1 cellular context compared by ENCODE assay signal in genomic region chr10:95756061-95756751, GRCh38.
A peak's percentile ranks its signal among the peaks of the same experiment; 100 is the strongest.
TF ChIP-seq lines count a peak whose summit lies in the region.

A gene with protein sequence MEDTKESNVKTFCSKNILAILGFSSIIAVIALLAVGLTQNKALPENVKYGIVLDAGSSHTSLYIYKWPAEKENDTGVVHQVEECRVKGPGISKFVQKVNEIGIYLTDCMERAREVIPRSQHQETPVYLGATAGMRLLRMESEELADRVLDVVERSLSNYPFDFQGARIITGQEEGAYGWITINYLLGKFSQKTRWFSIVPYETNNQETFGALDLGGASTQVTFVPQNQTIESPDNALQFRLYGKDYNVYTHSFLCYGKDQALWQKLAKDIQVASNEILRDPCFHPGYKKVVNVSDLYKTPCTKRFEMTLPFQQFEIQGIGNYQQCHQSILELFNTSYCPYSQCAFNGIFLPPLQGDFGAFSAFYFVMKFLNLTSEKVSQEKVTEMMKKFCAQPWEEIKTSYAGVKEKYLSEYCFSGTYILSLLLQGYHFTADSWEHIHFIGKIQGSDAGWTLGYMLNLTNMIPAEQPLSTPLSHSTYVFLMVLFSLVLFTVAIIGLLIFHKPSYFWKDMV (plus strand): TSS chr10:95756163. CDS start chr10:95756240, 77 bp downstream.

TF ChIP-seq in GM12878, 131 proteins besides CTCF, POLR2A, EP300 and RAD21 (continued from another document and continues in another):
- TF ChIP-seq REST (IDR thresholded peaks at IDR 0.05; ENCODE audit: low read depth, low read length) (no peak), POU2F2 (IDR thresholded peaks at IDR 0.05; ENCODE audit: borderline replicate concordance, low read depth, low read length) (peak; percentile 95), STAT3 (IDR thresholded peaks at IDR 0.05; ENCODE audit: low read depth, low read length) (no peak), ZNF217 (IDR thresholded peaks at IDR 0.05) (no peak), ZZZ3 (IDR thresholded peaks at IDR 0.05; ENCODE audit: control insufficient read depth, insufficient read length, low read depth) (no peak), NR2C2 (IDR thresholded peaks at IDR 0.05; ENCODE audit: borderline replicate concordance, control insufficient read depth, insufficient read length, low read depth) (no peak), LARP7 (IDR thresholded peaks at IDR 0.05) (no peak), CHD4 (IDR thresholded peaks at IDR 0.05) (no peak), FOXK2 (IDR thresholded peaks at IDR 0.05) (no peak), PML (IDR thresholded peaks at IDR 0.05; ENCODE audit: low read length) (peak; percentile 75), CHD2 (IDR thresholded peaks at IDR 0.05; ENCODE audit: borderline replicate concordance, low read depth, low read length) (no peak), FOS (IDR thresholded peaks at IDR 0.05; ENCODE audit: borderline replicate concordance, extremely low read depth, insufficient read length) (no peak), CEBPZ (IDR thresholded peaks at IDR 0.05; ENCODE audit: low read depth, low read length) (no peak), BMI1 (IDR thresholded peaks at IDR 0.05; ENCODE audit: borderline replicate concordance) (no peak), MTA3 (IDR thresholded peaks at IDR 0.05; ENCODE audit: borderline replicate concordance, low read length) (no peak), PAX5 (IDR thresholded peaks at IDR 0.05; ENCODE audit: borderline replicate concordance, low read depth, low read length) (no peak), MYB (IDR thresholded peaks at IDR 0.05; ENCODE audit: borderline replicate concordance, low read depth, low read length) (no peak), STAT1 (conservative IDR thresholded peaks at IDR 0.05) (no peak), RCOR1 (conservative IDR thresholded peaks at IDR 0.05; ENCODE audit: low read depth, low read length) (no peak), MXI1 (IDR thresholded peaks at IDR 0.05; ENCODE audit: low read depth, low read length) (no peak), TCF7 (IDR thresholded peaks at IDR 0.05; ENCODE audit: borderline replicate concordance) (no peak), DPF2 (IDR thresholded peaks at IDR 0.05) (no peak), E4F1 (IDR thresholded peaks at IDR 0.05; ENCODE audit: borderline replicate concordance, partially characterized antibody) (no peak), HDAC6 (IDR thresholded peaks at IDR 0.05; ENCODE audit: unreplicated experiment) (no peak), MEF2A (IDR thresholded peaks at IDR 0.05; ENCODE audit: insufficient read depth, low read depth, low read length) (no peak), TCF3 (IDR thresholded peaks at IDR 0.05; ENCODE audit: borderline replicate concordance, insufficient read depth, low read depth, low read length) (peak; percentile 22; the same call in 1 of the 2 replicates), JUNB (IDR thresholded peaks at IDR 0.05) (no peak), RUNX3 (IDR thresholded peaks at IDR 0.05; ENCODE audit: low read length) (peak; percentile 31), CHD1 (IDR thresholded peaks at IDR 0.05; ENCODE audit: low read depth, low read length) (peak; percentile 76; the same call in 1 of the 2 replicates), SMAD1 (IDR thresholded peaks at IDR 0.05; ENCODE audit: low read depth, partially characterized antibody) (no peak), CEBPB (IDR thresholded peaks at IDR 0.05; ENCODE audit: borderline replicate concordance in 1 of 2, low read depth in 2 of 2, low read length in 2 of 2) (no peak), NFXL1 (IDR thresholded peaks at IDR 0.05; ENCODE audit: borderline replicate concordance) (no peak), SPI1 (IDR thresholded peaks at IDR 0.05; ENCODE audit: borderline replicate concordance, insufficient read depth, low read depth, low read length) (no peak), BCL3 (IDR thresholded peaks at IDR 0.05; ENCODE audit: borderline replicate concordance, insufficient read depth, low read depth, low read length, poor library complexity, severe bottlenecking) (no peak), SIN3A (IDR thresholded peaks at IDR 0.05; ENCODE audit: low read depth, low read length) (0 out of 2 replicates have a peak, but pooled peaks have one; percentile 59), SMARCA5 (IDR thresholded peaks at IDR 0.05) (no peak), BACH1 (IDR thresholded peaks at IDR 0.05; ENCODE audit: borderline replicate concordance) (peak; percentile 23; the same call in 1 of the 2 replicates), SREBF1 (IDR thresholded peaks at IDR 0.05; ENCODE audit: low read length) (no peak), YBX1 (IDR thresholded peaks at IDR 0.05) (no peak), GABPA (IDR thresholded peaks at IDR 0.05; ENCODE audit: low read depth) (0 out of 2 replicates have a peak, but pooled peaks have one; percentile 5)
- TF ChIP-seq, protein P1, sequence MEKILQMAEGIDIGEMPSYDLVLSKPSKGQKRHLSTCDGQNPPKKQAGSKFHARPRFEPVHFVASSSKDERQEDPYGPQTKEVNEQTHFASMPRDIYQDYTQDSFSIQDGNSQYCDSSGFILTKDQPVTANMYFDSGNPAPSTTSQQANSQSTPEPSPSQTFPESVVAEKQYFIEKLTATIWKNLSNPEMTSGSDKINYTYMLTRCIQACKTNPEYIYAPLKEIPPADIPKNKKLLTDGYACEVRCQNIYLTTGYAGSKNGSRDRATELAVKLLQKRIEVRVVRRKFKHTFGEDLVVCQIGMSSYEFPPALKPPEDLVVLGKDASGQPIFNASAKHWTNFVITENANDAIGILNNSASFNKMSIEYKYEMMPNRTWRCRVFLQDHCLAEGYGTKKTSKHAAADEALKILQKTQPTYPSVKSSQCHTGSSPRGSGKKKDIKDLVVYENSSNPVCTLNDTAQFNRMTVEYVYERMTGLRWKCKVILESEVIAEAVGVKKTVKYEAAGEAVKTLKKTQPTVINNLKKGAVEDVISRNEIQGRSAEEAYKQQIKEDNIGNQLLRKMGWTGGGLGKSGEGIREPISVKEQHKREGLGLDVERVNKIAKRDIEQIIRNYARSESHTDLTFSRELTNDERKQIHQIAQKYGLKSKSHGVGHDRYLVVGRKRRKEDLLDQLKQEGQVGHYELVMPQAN (conservative IDR thresholded peaks at IDR 0.05): 0 out of 2 replicates have a peak, but pooled peaks have one; percentile 45
- TF ChIP-seq, protein P2, sequence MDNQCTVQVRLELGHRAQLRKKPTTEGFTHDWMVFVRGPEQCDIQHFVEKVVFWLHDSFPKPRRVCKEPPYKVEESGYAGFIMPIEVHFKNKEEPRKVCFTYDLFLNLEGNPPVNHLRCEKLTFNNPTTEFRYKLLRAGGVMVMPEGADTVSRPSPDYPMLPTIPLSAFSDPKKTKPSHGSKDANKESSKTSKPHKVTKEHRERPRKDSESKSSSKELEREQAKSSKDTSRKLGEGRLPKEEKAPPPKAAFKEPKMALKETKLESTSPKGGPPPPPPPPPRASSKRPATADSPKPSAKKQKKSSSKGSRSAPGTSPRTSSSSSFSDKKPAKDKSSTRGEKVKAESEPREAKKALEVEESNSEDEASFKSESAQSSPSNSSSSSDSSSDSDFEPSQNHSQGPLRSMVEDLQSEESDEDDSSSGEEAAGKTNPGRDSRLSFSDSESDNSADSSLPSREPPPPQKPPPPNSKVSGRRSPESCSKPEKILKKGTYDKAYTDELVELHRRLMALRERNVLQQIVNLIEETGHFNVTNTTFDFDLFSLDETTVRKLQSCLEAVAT (IDR thresholded peaks at IDR 0.05): peak; percentile 92
- TF ChIP-seq, protein P3, sequence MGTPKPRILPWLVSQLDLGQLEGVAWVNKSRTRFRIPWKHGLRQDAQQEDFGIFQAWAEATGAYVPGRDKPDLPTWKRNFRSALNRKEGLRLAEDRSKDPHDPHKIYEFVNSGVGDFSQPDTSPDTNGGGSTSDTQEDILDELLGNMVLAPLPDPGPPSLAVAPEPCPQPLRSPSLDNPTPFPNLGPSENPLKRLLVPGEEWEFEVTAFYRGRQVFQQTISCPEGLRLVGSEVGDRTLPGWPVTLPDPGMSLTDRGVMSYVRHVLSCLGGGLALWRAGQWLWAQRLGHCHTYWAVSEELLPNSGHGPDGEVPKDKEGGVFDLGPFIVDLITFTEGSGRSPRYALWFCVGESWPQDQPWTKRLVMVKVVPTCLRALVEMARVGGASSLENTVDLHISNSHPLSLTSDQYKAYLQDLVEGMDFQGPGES (IDR thresholded peaks at IDR 0.05): no peak
- TF ChIP-seq, protein P4, sequence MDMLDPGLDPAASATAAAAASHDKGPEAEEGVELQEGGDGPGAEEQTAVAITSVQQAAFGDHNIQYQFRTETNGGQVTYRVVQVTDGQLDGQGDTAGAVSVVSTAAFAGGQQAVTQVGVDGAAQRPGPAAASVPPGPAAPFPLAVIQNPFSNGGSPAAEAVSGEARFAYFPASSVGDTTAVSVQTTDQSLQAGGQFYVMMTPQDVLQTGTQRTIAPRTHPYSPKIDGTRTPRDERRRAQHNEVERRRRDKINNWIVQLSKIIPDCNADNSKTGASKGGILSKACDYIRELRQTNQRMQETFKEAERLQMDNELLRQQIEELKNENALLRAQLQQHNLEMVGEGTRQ (IDR thresholded peaks at IDR 0.05; ENCODE audit: borderline replicate concordance, low read depth, low read length): no peak
- TF ChIP-seq, protein P5, sequence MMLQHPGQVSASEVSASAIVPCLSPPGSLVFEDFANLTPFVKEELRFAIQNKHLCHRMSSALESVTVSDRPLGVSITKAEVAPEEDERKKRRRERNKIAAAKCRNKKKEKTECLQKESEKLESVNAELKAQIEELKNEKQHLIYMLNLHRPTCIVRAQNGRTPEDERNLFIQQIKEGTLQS (IDR thresholded peaks at IDR 0.05; ENCODE audit: borderline replicate concordance, extremely low read depth, low read depth, low read length): no peak
